Comparison of ENCODE assay signal across 10 cellular contexts in genomic region chr10:97327348-97328294, GRCh38. TPM values are rescaled to one million over a fixed set of nuclear protein-coding genes. Genes with fewer than 3 reads are reported as not detected.
DNase-seq lines count a peak whose midpoint lies in the region; ATAC-seq, FAIRE-seq and TF ChIP-seq lines count a peak whose summit lies in the region.
"Had no signal": no experiment of that assay in that cellular context is flagged by ENCODE, and none has a peak within 500 bp of the region (broad histone marks: within the 10 kb centered on the region; RNA-seq: fewer than 3 reads in every experiment).

No MANE protein-coding gene starts in this region.

- H3K36me3 ChIP-seq in PC-3 (ENCODE audit: low read depth, low read length) (no peaks in the 10 kb centered on the region), kidney (ENCODE audit: control insufficient read depth in 1 of 2, insufficient read depth in 2 of 2, low read length in 2 of 2) (no peaks in the 10 kb centered on the region), MG63 (peaks cover 6% of the 10 kb centered on the region)

- H2AFZ ChIP-seq in PC-3 (ENCODE audit: low read length): no peak overlapping the region

- H3K79me2 ChIP-seq in PC-3 (ENCODE audit: low read length): peaks cover 31% of the 10 kb centered on the region

- H3K4me1 ChIP-seq in PC-3 (ENCODE audit: insufficient read depth, low read length) (peaks cover 26% of the 10 kb centered on the region), kidney (ENCODE audit: control insufficient read depth in 1 of 2, insufficient read depth in 1 of 2, low read depth in 1 of 2, low read length in 2 of 2) (peaks cover 8 to 12% of the 10 kb centered on the region in 2 donors)

- CTCF ChIA-PET in PC-3 (lab: Charles Lee): interaction anchor here (0.6 kb wide), 1 partner anchor 38 kb away, joined by 4 read pairs; no protein-coding TSS in a partner anchor

- no peaks in the 10 kb centered on the region for H3F3A ChIP-seq in PC-3 (ENCODE audit: low read length, unreplicated experiment)

- peak; percentile 78 for ATAC-seq in PC-3

- H3K27ac ChIP-seq in 22Rv1 (peak overlapping the region; percentile 81), PC-3 (ENCODE audit: low read length) (0 out of 2 replicates have a peak overlapping the region, but pooled peaks have one; percentile 22), kidney (ENCODE audit: low read depth in 2 of 2, low read length in 2 of 2) (no peak overlapping the region)
- H3K27ac ChIP-seq: testis had no signal

- no TSS peak for BruUV-seq in PC-3 (replicated peaks; lab: Mats Ljungman, UMichigan)

- H3K4me3 ChIP-seq in PC-3 (ENCODE audit: low read length) (no peak overlapping the region), kidney (ENCODE audit: low read length in 2 of 2) (no peak overlapping the region), MG63 (no peak overlapping the region)
- H3K4me3 ChIP-seq: testis had no signal

- H4K20me1 ChIP-seq in PC-3 (ENCODE audit: low read length): 0 out of 2 replicates have a peak, but pooled peaks cover 6% of the 10 kb centered on the region

- DNase-seq in DMS53 treated with DMSO at 0.1 percent for 48 hours (lab: John Stamatoyannopoulos, UW; ENCODE audit: unreplicated experiment) (peak; percentile 91), PC-3 (peak; percentile 66), kidney (peak; percentile 4), NCI-H526 treated with DMSO at 0.1 percent for 48 hours (lab: John Stamatoyannopoulos, UW) (no peak), MG63 (no peak), activated gamma-delta T cell treated with Interleukin-2 at 50 U/mL for 16 hours (no peak), D721Med (ENCODE audit: insufficient read length, low spot score) (no peak)
- DNase-seq: COR-L47, testis had no signal

- no peaks in the 10 kb centered on the region for H3K9me3 ChIP-seq in PC-3 (ENCODE audit: low read length)
- no peaks in the 10 kb centered on the region for H3K9me3 ChIP-seq in kidney (ENCODE audit: control insufficient read depth in 1 of 2, low read length in 2 of 2)
- H3K9me3 ChIP-seq in MG63: no peaks in the 10 kb centered on the region
- H3K9me3 ChIP-seq: testis had no signal

- FAIRE-seq in kidney (lab: Jason Lieb, UNC) (no peak), D721Med (lab: Jason Lieb, UNC) (no peak)

- no peaks in the 10 kb centered on the region for H3K9me2 ChIP-seq in PC-3 (replicated peaks; ENCODE audit: low read length)

- peak overlapping the region; percentile 27; the same call in 1 of the 2 replicates for H3K4me2 ChIP-seq in PC-3 (ENCODE audit: low read length)

- no peak overlapping the region for H3K9ac ChIP-seq in PC-3 (ENCODE audit: low read length)
- no peak overlapping the region for H3K9ac ChIP-seq in kidney (ENCODE audit: low read length in 2 of 2)

- POLR2A ChIA-PET in PC-3 (lab: Charles Lee; ENCODE audit: unreplicated experiment): no interaction called here

- intact Hi-C loops in PC-3 (cut with micrococcal nuclease) (no loop called here), kidney (cut with DNase I) (no loop called here)

- TF ChIP-seq CTCF in 22Rv1 (IDR thresholded peaks at IDR 0.05) (no peak), PC-3 (conservative IDR thresholded peaks at IDR 0.05; ENCODE audit: low read depth, low read length) (no peak), kidney (IDR thresholded peaks at IDR 0.05; ENCODE audit: borderline replicate concordance, extremely low read depth, insufficient read depth) (no peak), D721Med (IDR thresholded peaks at IDR 0.05; ENCODE audit: insufficient read depth, missing control alignments) (no peak)

- no peaks in the 10 kb centered on the region for H3K27me3 ChIP-seq in PC-3 (ENCODE audit: low read length)
- no peaks in the 10 kb centered on the region for H3K27me3 ChIP-seq in MG63
- H3K27me3 ChIP-seq: testis had no signal

RNA-seq across cellular contexts. Expression of gene FRAT2, which starts 6.9 kb away (rescaled TPM):
- total RNA-seq in PC-3 (2014; rRNA removed) (19.2 and 26.7 TPM in 2 replicates), kidney (16.8 TPM)
- polyA plus RNA-seq in kidney (ENCODE audit: insufficient read depth, low read depth, low replicate concordance): 5.4 TPM
- 4.7 and 15.4 TPM in 2 replicates for total RNA-seq in MG63 (2014; rRNA removed; shearing (Covaris generic); ENCODE audit: low replicate concordance)

RNA-seq across cellular contexts. Expression of gene FRAT1, which starts 8.6 kb away (rescaled TPM):
- 4.1 and 4.4 TPM in 2 replicates for total RNA-seq in PC-3 (2014; rRNA removed)
- total RNA-seq in kidney: 7.0 TPM
- 2.1 TPM for polyA plus RNA-seq in kidney (ENCODE audit: insufficient read depth, low read depth, low replicate concordance)
- total RNA-seq in MG63 (2014; rRNA removed; shearing (Covaris generic); ENCODE audit: low replicate concordance): 3.8 and 5.9 TPM in 2 replicates

RNA-seq across cellular contexts. Expression of gene ARHGAP19, which starts 35.2 kb away (rescaled TPM):
- total RNA-seq in PC-3 (2014; rRNA removed) (8.5 and 9.8 TPM in 2 replicates), kidney (10.6 TPM)
- polyA plus RNA-seq in kidney (ENCODE audit: insufficient read depth, low read depth, low replicate concordance): 5.3 TPM
- 1.7 and 3.2 TPM in 2 replicates for total RNA-seq in MG63 (2014; rRNA removed; shearing (Covaris generic); ENCODE audit: low replicate concordance)

Comparison
In these comparisons a context has a peak if more than half of its experiments do, and no peak if none do; other contexts are left out.
1. H3K27ac ChIP-seq: peak in 22Rv1 (single experiment) and PC-3 (single experiment); none in kidney (0 of 2).
2. DNase-seq: peak in DMS53 treated with DMSO at 0.1 percent for 48 hours (single experiment), PC-3 (single experiment) and kidney (single experiment); none in NCI-H526 treated with DMSO at 0.1 percent for 48 hours (single experiment), MG63 (single experiment), activated gamma-delta T cell treated with Interleukin-2 at 50 U/mL for 16 hours (single experiment) and D721Med (single experiment).